6 cellular contexts compared by ENCODE assay signal in the genomic region with DNA sequence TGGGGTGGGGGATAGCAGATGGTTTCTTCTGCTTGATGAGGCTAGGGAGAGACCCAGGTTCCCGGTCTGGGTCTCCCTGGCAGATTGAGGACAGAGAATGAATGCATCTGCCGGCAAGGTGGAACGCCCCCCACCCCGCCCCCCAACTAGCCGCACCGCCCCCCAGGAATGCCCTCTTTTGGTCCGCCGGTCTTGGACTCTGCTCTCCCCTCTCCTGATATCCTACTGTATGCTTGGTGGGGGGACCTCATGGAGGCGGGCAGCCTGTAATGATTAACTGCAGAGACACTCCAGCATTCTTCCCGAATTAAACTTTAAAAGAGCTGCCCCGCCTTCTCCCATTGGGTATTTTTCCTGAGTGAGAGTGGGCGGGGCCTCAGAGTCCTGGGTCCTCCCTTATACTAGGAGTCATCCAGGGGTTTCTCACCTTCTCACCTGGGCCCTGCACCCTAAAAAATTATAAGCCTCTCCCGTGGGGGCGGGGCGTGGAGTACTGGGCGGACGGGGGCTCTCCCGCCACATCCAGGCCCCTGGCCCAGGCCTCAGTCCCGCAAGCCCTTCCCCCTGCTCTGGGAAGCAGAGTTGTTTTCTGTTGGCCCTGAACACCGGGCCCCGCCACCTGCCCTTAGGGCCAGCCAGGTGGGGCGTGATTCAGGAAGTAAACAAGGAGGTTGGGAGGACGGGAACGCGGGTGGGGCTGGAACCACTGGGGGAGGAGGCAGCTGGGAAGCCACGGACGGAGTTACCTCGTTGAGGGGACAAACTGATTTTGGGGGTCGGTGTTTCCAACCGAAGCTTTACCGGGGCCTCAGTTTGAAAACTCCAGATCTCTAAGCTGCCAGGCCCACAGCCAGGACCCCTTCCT. TPM values are rescaled to one million over a fixed set of nuclear protein-coding genes. Genes with fewer than 3 reads are reported as not detected.
DNase-seq lines count a peak whose midpoint lies in the region; ATAC-seq and TF ChIP-seq lines count a peak whose summit lies in the region.

No MANE protein-coding gene starts in this region.

- POLR2A ChIA-PET in MCF 10A (lab: Yijun Ruan, JAX) = interaction anchor here (0.6 to 4.3 kb wide), 20 partner anchors 9 to 539 kb away, joined by 3 to 36 read pairs (median 4); partner anchors contain the start of genes CASC3, ERBB2, MIEN1 and PGAP3

- peaks cover 11% of the 10 kb centered on the region for H3K27me3 Mint-ChIP-seq in MCF 10A (ENCODE audit: insufficient read depth, unreplicated experiment)

- no peaks in the 10 kb centered on the region for H3K9me3 ChIP-seq in osteoblast (ENCODE audit: low read depth, low read length)

- peak; percentile 64 for DNase-seq in M059J (ENCODE audit: low read depth)
- DNase-seq in MCF 10A (ENCODE audit: unreplicated experiment) = peak; percentile 90
- DNase-seq in osteoblast (ENCODE audit: insufficient read length, low spot score, missing footprints) = peak; percentile 95
- DNase-seq in CD1c-positive myeloid dendritic cell (ENCODE audit: extremely low spot score) = no peak

- no peak overlapping the region for H3K27ac ChIP-seq in osteoblast (ENCODE audit: low read depth, low read length)

- H3K9me3 Mint-ChIP-seq in MCF 10A (ENCODE audit: unreplicated experiment) = no peaks in the 10 kb centered on the region

- H3K4me3 Mint-ChIP-seq in MCF 10A (ENCODE audit: unreplicated experiment) = peak overlapping the region; percentile 81

- H3K4me1 ChIP-seq in osteoblast (ENCODE audit: insufficient read depth, low read length) = peaks cover 19% of the 10 kb centered on the region

- CTCF ChIA-PET in MCF 10A (lab: Yijun Ruan, JAX) = interaction anchor here (1.0 to 1.5 kb wide), 3 partner anchors 10 to 14 kb away, joined by 3 to 8 read pairs (median 5); no protein-coding TSS in a partner anchor

- H3K79me2 ChIP-seq in osteoblast (ENCODE audit: insufficient read depth, low read length) = no peaks in the 10 kb centered on the region

- peak overlapping the region; percentile 69 for H3K4me2 ChIP-seq in osteoblast (ENCODE audit: insufficient read depth, low read length)

- H3K4me3 ChIP-seq in osteoblast (ENCODE audit: insufficient read depth, low read length) = peak overlapping the region; percentile 50

- intact Hi-C loops in MCF 10A (cut with micrococcal nuclease) = loop anchor here (5.0 kb wide), 1 partner anchor 117 kb away; no protein-coding TSS in a partner anchor

- H4K20me1 ChIP-seq in osteoblast (ENCODE audit: insufficient read depth, low read length) = no peaks in the 10 kb centered on the region

- TF ChIP-seq CTCF in MCF 10A (IDR thresholded peaks at IDR 0.05; ENCODE audit: unreplicated experiment) = no peak
- TF ChIP-seq CTCF in osteoblast (IDR thresholded peaks at IDR 0.05; ENCODE audit: extremely low read depth, low read depth, low read length) = no peak

- H3K36me3 Mint-ChIP-seq in MCF 10A (ENCODE audit: insufficient read depth, unreplicated experiment) = peaks cover 3% of the 10 kb centered on the region

- peak overlapping the region; percentile 66 for H2AFZ ChIP-seq in osteoblast (ENCODE audit: low read length)

- H3K27ac Mint-ChIP-seq in MCF 10A (ENCODE audit: low read depth, unreplicated experiment) = peak overlapping the region; percentile 95

- no peaks in the 10 kb centered on the region for H3K36me3 ChIP-seq in osteoblast (ENCODE audit: insufficient read depth, low read length)

- TSS peak; percentile 29 for BruUV-seq in MCF 10A (replicated peaks; lab: Mats Ljungman, UMichigan)

- ATAC-seq in HG02763 (IDR thresholded peaks at IDR 0.05; ENCODE audit: unreplicated experiment) (no peak), GM18870 (IDR thresholded peaks at IDR 0.05; ENCODE audit: unreplicated experiment) (no peak)

- peaks cover 18% of the 10 kb centered on the region for H3K27me3 ChIP-seq in osteoblast (ENCODE audit: insufficient read depth, low read length)

- H3K4me1 Mint-ChIP-seq in MCF 10A (ENCODE audit: insufficient read depth, unreplicated experiment) = peaks cover 45% of the 10 kb centered on the region

RNA-seq across cellular contexts. Expression of gene GRB7, which starts 1.5 kb away (rescaled TPM):
- not detected in 2 replicates for total RNA-seq in M059J (2014; rRNA removed; shearing (Covaris generic))
- 7.3 and 10.3 TPM in 2 replicates for total RNA-seq in MCF 10A (2022)
- under 0.01 and 0.29 TPM in 2 replicates for total RNA-seq in osteoblast

RNA-seq across cellular contexts. Expression of gene MIEN1, which starts 8.9 kb away (rescaled TPM):
- total RNA-seq in M059J (2014; rRNA removed; shearing (Covaris generic)) = 84.5 and 89.4 TPM in 2 replicates
- total RNA-seq in MCF 10A (2022) = 42.1 and 51.3 TPM in 2 replicates
- 14.8 and 16.5 TPM in 2 replicates for total RNA-seq in osteoblast

RNA-seq across cellular contexts. Expression of gene ERBB2, which starts 39.4 kb away (rescaled TPM):
- total RNA-seq in M059J (2014; rRNA removed; shearing (Covaris generic)) = 1.2 and 1.8 TPM in 2 replicates
- total RNA-seq in MCF 10A (2022) (33.3 and 33.7 TPM in 2 replicates), osteoblast (40.4 and 44.2 TPM in 2 replicates)

RNA-seq across cellular contexts. Expression of gene PGAP3, which starts 51.4 kb away (rescaled TPM):
- 9.2 and 13.0 TPM in 2 replicates for total RNA-seq in M059J (2014; rRNA removed; shearing (Covaris generic))
- total RNA-seq in MCF 10A (2022) (10.0 and 13.2 TPM in 2 replicates), osteoblast (10.3 and 10.9 TPM in 2 replicates)

Comparison
In these comparisons a context has a peak if more than half of its experiments do, and no peak if none do; other contexts are left out.
1. RNA of gene ERBB2, which starts 39.4 kb away (total RNA-seq): 40.4 to 44.2 TPM in osteoblast and 33.3 to 33.7 TPM in MCF 10A; 1.2 to 1.8 TPM in M059J; every median in the first group is over 10 times any median in the second.